Comparison of ENCODE assay signal across 1 cellular context in the genomic region with DNA sequence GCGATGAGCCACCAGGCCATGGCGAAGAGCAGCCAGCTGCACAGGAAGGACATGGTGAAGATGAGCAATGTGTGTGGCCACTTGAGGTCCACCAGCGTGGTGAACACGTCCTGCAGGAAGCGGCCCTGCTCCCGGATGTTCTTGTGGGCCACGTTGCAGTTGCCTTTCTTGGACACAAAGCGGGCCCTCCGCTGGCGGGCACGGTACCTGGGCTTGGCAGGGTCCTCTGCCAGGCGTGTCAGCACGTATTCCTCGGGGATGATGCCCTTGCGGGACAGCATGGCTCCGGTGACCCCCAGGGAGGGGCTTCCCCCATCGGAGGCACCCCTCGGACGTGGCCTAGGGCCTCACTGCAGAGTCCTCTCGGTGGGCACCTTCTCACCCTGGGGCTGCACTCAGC.
TF ChIP-seq lines count a peak whose summit lies in the region.

No MANE protein-coding gene starts in this region.

TF ChIP-seq in WTC11, 78 proteins besides CTCF, POLR2A, EP300 and RAD21 (continued from another document):
- TF ChIP-seq, protein P1, sequence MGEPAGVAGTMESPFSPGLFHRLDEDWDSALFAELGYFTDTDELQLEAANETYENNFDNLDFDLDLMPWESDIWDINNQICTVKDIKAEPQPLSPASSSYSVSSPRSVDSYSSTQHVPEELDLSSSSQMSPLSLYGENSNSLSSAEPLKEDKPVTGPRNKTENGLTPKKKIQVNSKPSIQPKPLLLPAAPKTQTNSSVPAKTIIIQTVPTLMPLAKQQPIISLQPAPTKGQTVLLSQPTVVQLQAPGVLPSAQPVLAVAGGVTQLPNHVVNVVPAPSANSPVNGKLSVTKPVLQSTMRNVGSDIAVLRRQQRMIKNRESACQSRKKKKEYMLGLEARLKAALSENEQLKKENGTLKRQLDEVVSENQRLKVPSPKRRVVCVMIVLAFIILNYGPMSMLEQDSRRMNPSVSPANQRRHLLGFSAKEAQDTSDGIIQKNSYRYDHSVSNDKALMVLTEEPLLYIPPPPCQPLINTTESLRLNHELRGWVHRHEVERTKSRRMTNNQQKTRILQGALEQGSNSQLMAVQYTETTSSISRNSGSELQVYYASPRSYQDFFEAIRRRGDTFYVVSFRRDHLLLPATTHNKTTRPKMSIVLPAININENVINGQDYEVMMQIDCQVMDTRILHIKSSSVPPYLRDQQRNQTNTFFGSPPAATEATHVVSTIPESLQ (CRISPR knock-in tag; IDR thresholded peaks at IDR 0.05), result no peak
- TF ChIP-seq, protein P2, sequence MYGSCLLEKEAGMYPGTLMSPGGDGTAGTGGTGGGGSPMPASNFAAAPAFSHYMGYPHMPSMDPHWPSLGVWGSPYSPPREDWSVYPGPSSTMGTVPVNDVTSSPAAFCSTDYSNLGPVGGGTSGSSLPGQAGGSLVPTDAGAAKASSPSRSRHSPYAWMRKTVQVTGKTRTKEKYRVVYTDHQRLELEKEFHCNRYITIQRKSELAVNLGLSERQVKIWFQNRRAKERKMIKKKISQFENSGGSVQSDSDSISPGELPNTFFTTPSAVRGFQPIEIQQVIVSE (CRISPR knock-in tag; IDR thresholded peaks at IDR 0.05; ENCODE audit: borderline replicate concordance), result no peak
- TF ChIP-seq, protein P3, sequence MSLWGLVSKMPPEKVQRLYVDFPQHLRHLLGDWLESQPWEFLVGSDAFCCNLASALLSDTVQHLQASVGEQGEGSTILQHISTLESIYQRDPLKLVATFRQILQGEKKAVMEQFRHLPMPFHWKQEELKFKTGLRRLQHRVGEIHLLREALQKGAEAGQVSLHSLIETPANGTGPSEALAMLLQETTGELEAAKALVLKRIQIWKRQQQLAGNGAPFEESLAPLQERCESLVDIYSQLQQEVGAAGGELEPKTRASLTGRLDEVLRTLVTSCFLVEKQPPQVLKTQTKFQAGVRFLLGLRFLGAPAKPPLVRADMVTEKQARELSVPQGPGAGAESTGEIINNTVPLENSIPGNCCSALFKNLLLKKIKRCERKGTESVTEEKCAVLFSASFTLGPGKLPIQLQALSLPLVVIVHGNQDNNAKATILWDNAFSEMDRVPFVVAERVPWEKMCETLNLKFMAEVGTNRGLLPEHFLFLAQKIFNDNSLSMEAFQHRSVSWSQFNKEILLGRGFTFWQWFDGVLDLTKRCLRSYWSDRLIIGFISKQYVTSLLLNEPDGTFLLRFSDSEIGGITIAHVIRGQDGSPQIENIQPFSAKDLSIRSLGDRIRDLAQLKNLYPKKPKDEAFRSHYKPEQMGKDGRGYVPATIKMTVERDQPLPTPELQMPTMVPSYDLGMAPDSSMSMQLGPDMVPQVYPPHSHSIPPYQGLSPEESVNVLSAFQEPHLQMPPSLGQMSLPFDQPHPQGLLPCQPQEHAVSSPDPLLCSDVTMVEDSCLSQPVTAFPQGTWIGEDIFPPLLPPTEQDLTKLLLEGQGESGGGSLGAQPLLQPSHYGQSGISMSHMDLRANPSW (CRISPR knock-in tag; conservative IDR thresholded peaks at IDR 0.05; ENCODE audit: low read depth), result no peak
- TF ChIP-seq, protein P4, sequence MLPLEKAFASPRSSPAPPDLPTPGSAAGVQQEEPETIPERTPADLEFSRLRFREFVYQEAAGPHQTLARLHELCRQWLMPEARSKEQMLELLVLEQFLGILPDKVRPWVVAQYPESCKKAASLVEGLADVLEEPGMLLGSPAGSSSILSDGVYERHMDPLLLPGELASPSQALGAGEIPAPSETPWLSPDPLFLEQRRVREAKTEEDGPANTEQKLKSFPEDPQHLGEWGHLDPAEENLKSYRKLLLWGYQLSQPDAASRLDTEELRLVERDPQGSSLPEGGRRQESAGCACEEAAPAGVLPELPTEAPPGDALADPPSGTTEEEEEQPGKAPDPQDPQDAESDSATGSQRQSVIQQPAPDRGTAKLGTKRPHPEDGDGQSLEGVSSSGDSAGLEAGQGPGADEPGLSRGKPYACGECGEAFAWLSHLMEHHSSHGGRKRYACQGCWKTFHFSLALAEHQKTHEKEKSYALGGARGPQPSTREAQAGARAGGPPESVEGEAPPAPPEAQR (CRISPR knock-in tag; IDR thresholded peaks at IDR 0.05), result no peak
- TF ChIP-seq GTF2I (CRISPR knock-in tag; conservative IDR thresholded peaks at IDR 0.05) (no peak), ETV6 (CRISPR knock-in tag; IDR thresholded peaks at IDR 0.05) (no peak), ZNF219 (CRISPR knock-in tag; IDR thresholded peaks at IDR 0.05; ENCODE audit: borderline replicate concordance) (no peak), TEAD1 (CRISPR knock-in tag; IDR thresholded peaks at IDR 0.05) (no peak), FOXJ3 (CRISPR knock-in tag; IDR thresholded peaks at IDR 0.05; ENCODE audit: borderline replicate concordance) (no peak), TCF7 (CRISPR knock-in tag; IDR thresholded peaks at IDR 0.05; ENCODE audit: low read depth) (no peak), CREB1 (CRISPR knock-in tag; IDR thresholded peaks at IDR 0.05) (no peak), CBFB (CRISPR knock-in tag; IDR thresholded peaks at IDR 0.05; ENCODE audit: low read depth) (no peak), PRRX2 (CRISPR knock-in tag; IDR thresholded peaks at IDR 0.05) (no peak), HMGA2 (CRISPR knock-in tag; IDR thresholded peaks at IDR 0.05) (no peak)
- TF ChIP-seq, protein P5, sequence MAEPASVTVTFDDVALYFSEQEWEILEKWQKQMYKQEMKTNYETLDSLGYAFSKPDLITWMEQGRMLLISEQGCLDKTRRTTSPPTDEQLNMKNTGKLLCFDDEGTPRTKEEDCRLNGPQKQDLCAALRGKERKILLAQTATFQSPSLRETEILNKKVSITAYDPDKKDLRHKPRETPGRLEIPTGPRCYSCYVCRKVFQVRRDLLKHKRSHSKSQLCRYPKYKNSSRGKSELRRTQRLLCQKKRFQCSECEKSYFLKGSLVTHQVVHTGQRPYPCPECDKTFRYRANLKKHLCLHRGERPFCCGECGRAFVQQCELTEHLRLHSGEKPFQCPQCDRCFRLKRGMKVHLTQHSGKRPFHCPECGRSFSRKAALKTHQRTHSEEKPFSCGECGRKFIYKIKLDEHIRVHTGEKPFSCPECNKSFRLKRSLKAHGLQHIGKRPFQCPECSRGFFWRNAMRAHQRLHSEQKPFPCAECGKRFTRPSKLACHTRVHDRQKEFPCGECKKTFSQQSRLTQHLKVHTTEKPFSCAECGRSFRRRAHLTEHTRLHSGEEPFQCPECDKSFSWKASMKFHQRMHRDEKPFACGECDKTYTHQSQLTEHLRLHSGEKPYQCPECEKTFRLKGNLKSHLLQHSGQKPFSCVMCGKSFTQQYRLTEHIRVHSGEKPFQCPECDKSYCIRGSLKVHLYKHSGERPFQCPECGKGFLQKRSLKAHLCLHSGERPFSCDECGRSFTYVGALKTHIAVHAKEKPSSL (CRISPR knock-in tag; conservative IDR thresholded peaks at IDR 0.05), result no peak
